ENCODE assay signal across 8 cellular contexts in genomic region chr13:52450793-52451116, GRCh38. TPM values are rescaled to one million over a fixed set of nuclear protein-coding genes. Genes with fewer than 3 reads are reported as not detected.
DNase-seq lines count a peak whose midpoint lies in the region; ATAC-seq and TF ChIP-seq lines count a peak whose summit lies in the region.

No MANE protein-coding gene starts in this region.

- H3K9me3 Mint-ChIP-seq in neural crest cell: no peaks in the 10 kb centered on the region

- no peaks in the 10 kb centered on the region for H3K36me3 Mint-ChIP-seq in neural crest cell (ENCODE audit: low read depth)

- H3K4me1 ChIP-seq in BLaER1 (peaks cover 45% of the 10 kb centered on the region), duodenal mucosa (ENCODE audit: control insufficient read depth in 1 of 2, insufficient read depth in 2 of 2, low read length in 2 of 2) (peaks cover 17 to 34% of the 10 kb centered on the region in 2 donors), aorta (ENCODE audit: control insufficient read depth in 1 of 2, insufficient read depth in 2 of 2, low read length in 2 of 2) (peaks cover 0 to 4% of the 10 kb centered on the region in 2 donors)

- H3K9me3 ChIP-seq in BLaER1 (no peaks in the 10 kb centered on the region), MG63 (no peaks in the 10 kb centered on the region), duodenal mucosa (ENCODE audit: control insufficient read depth in 1 of 2, low read length in 2 of 2) (no peaks in the 10 kb centered on the region), aorta (ENCODE audit: control insufficient read depth, low read length) (no peaks in the 10 kb centered on the region)

- no peaks in the 10 kb centered on the region for H3K27me3 ChIP-seq in BLaER1
- no peaks in the 10 kb centered on the region for H3K27me3 ChIP-seq in MG63
- no peaks in the 10 kb centered on the region for H3K27me3 ChIP-seq in duodenal mucosa (ENCODE audit: control insufficient read depth in 1 of 2, insufficient read depth in 2 of 2, low read length in 2 of 2)
- no peaks in the 10 kb centered on the region for H3K27me3 ChIP-seq in aorta (ENCODE audit: control insufficient read depth in 1 of 2, insufficient read depth in 2 of 2, low read length in 1 of 2)

- no peak overlapping the region for H3K27ac Mint-ChIP-seq in neural crest cell (ENCODE audit: unreplicated experiment)

- ATAC-seq in GM18909 (IDR thresholded peaks at IDR 0.05; ENCODE audit: poor library complexity, unreplicated experiment) (no peak), aorta (ENCODE audit: low FRiP score) (no peak)

- no peak overlapping the region; the same call in 1 of the 2 replicates for H3K9ac ChIP-seq in BLaER1
- peak overlapping the region; percentile 31 to 94 for H3K9ac ChIP-seq in duodenal mucosa (ENCODE audit: low read depth in 1 of 2, low read length in 2 of 2)

- no peaks in the 10 kb centered on the region for H3K27me3 Mint-ChIP-seq in neural crest cell (ENCODE audit: low read depth)

- peaks cover 12% of the 10 kb centered on the region; the same call in 1 of the 2 replicates for H3K36me3 ChIP-seq in BLaER1
- H3K36me3 ChIP-seq in MG63: peaks cover 15% of the 10 kb centered on the region
- H3K36me3 ChIP-seq in duodenal mucosa (ENCODE audit: control insufficient read depth in 1 of 2, insufficient read depth in 2 of 2, low read length in 2 of 2): peaks cover 0 to 5% of the 10 kb centered on the region in 2 donors
- no peaks in the 10 kb centered on the region for H3K36me3 ChIP-seq in aorta (ENCODE audit: control insufficient read depth in 1 of 2, insufficient read depth in 2 of 2, low read length in 1 of 2)

- peak overlapping the region; percentile 87 for H3K4me3 Mint-ChIP-seq in neural crest cell

- H3K4me1 Mint-ChIP-seq in neural crest cell: peaks cover 42% of the 10 kb centered on the region

- DNase-seq in MG63: no peak
- DNase-seq in neural crest cell (ENCODE audit: low read depth, low spot score): no peak
- DNase-seq in aorta: no peak
- no peak for DNase-seq in activated effector memory CD4-positive, alpha-beta T cell treated with Interleukin-2 at 50 U/mL for 16 hours
- DNase-seq in NCI-H2171 treated with DMSO at 0.1 percent for 48 hours (lab: John Stamatoyannopoulos, UW): no peak

- no peak for TF ChIP-seq CTCF in neural crest cell (conservative IDR thresholded peaks at IDR 0.05)

- H3K4me2 ChIP-seq in BLaER1: peak overlapping the region; percentile 58

- no peak overlapping the region for H3K27ac ChIP-seq in BLaER1
- H3K27ac ChIP-seq in duodenal mucosa (ENCODE audit: low read depth, low read length): no peak overlapping the region
- no peak overlapping the region for H3K27ac ChIP-seq in aorta (ENCODE audit: low read depth in 1 of 2, low read length in 2 of 2)

- intact Hi-C loops in aorta (cut with DNase I): loop anchor here in 1 of 2 donors (10.0 kb wide), 2 partner anchors 256 to 436 kb away; partner anchors contain the start of genes ALG11 and ATP7B

- peak overlapping the region; percentile 82; the same call in 1 of the 2 replicates for H3K4me3 ChIP-seq in BLaER1
- peak overlapping the region; percentile 63 for H3K4me3 ChIP-seq in MG63
- peak overlapping the region in 1 of 2 donors; percentile 58 for H3K4me3 ChIP-seq in duodenal mucosa (ENCODE audit: low read depth in 1 of 2, low read length in 2 of 2)
- H3K4me3 ChIP-seq in aorta (ENCODE audit: low read length in 2 of 2): no peak overlapping the region

- WGBS in aorta, 2 donors: 6 to 8% methylated on average over 8 of the region's 8 CpGs

- H4K20me1 ChIP-seq in BLaER1: peaks cover 38% of the 10 kb centered on the region

RNA-seq across cellular contexts. Expression of gene VPS36, which starts 0.3 kb away (rescaled TPM):
- 9.7 and 18.2 TPM in 2 replicates for total RNA-seq in MG63 (2014; rRNA removed; shearing (Covaris generic); ENCODE audit: low replicate concordance)
- total RNA-seq in neural crest cell (33.6 and 37.1 TPM in 2 replicates), aorta (10 to 100 TPM; 45.5 to 54.3 TPM)
- 10 to 100 TPM; 20.4 to 22.4 TPM for polyA plus RNA-seq in aorta

RNA-seq across cellular contexts. Expression of gene CKAP2, which starts 4.5 kb away (rescaled TPM):
- total RNA-seq in MG63 (2014; rRNA removed; shearing (Covaris generic); ENCODE audit: low replicate concordance): 42.1 and 52.3 TPM in 2 replicates
- total RNA-seq in neural crest cell (119 and 127 TPM in 2 replicates), aorta (1 to 10 TPM; 5.4 to 9.6 TPM)
- polyA plus RNA-seq in aorta: 1 to 10 TPM; 2.0 to 2.3 TPM

RNA-seq across cellular contexts. Expression of gene THSD1, which starts 44.8 kb away (rescaled TPM):
- 11.3 and 17.9 TPM in 2 replicates for total RNA-seq in MG63 (2014; rRNA removed; shearing (Covaris generic); ENCODE audit: low replicate concordance)
- total RNA-seq in neural crest cell (0.75 and 1.1 TPM in 2 replicates), aorta (10 to 100 TPM in 1 of 2 donors, 1 to 10 TPM in 1; 6.6 to 16.0 TPM)
- 1 to 10 TPM in 1 of 2 donors, not detected in 1; 1.3 TPM for polyA plus RNA-seq in aorta

Comparison
In these comparisons a context has a peak if more than half of its experiments do, and no peak if none do; other contexts are left out.
1. H3K4me3 ChIP-seq: peak in BLaER1 (single experiment) and MG63 (single experiment); none in aorta (0 of 2).